13 cellular contexts compared by ENCODE assay signal in genomic region chr4:122635205-122635604, GRCh38.
DNase-seq lines count a peak whose midpoint lies in the region; ATAC-seq and TF ChIP-seq lines count a peak whose summit lies in the region.
"Had no signal": no experiment of that assay in that cellular context is flagged by ENCODE, and none has a peak within 500 bp of the region (broad histone marks: within the 10 kb centered on the region; RNA-seq: fewer than 3 reads in every experiment).

No MANE protein-coding gene starts in this region.

- ATAC-seq in GM18870 (IDR thresholded peaks at IDR 0.05; ENCODE audit: unreplicated experiment) (peak; percentile 63), HG02938 (IDR thresholded peaks at IDR 0.05; ENCODE audit: unreplicated experiment) (peak; percentile 41)
- ATAC-seq: pancreas had no signal

- peak; percentile 69 for DNase-seq in GM12865 (ENCODE audit: low read depth)
- DNase-seq in UCSD-AML1 (lab: John Stamatoyannopoulos, UW; ENCODE audit: unreplicated experiment) = peak; percentile 17
- DNase-seq in NCI-H510A (lab: John Stamatoyannopoulos, UW) = no peak
- no peak for DNase-seq in 8988T
- DNase-seq in glomerular visceral epithelial cell (ENCODE audit: extremely low spot score) = no peak
- no peak for DNase-seq in NCI-H2029 treated with DMSO at 0.1 percent for 48 hours (lab: John Stamatoyannopoulos, UW)
- DNase-seq: C1 segment of cervical spinal cord; NCI-H345; pancreas; stimulated activated naive B cell treated with anti-CD40 and anti-IgM and Interleukin-4, amounts not matched to agents 10 μg/mL and 1 μg/mL and 100 μg/mL, for 72 hours had no signal

- TF ChIP-seq CTCF in GM12865 (IDR thresholded peaks at IDR 0.05; ENCODE audit: insufficient read depth, low read depth, low read length, missing control alignments) = no peak

- H3K4me3 ChIP-seq in GM12865 (ENCODE audit: low read depth, low read length) = no peak overlapping the region
- H3K4me3 ChIP-seq: hepatocyte, pancreas had no signal

Comparison
In these comparisons a context has a peak if more than half of its experiments do, and no peak if none do; other contexts are left out.
1. DNase-seq: peak in GM12865 (single experiment) and UCSD-AML1 (single experiment); none in NCI-H510A (single experiment), 8988T (single experiment), glomerular visceral epithelial cell (single experiment) and NCI-H2029 treated with DMSO at 0.1 percent for 48 hours (single experiment).